Comparison of ENCODE assay signal across 1 cellular context in the genomic region with DNA sequence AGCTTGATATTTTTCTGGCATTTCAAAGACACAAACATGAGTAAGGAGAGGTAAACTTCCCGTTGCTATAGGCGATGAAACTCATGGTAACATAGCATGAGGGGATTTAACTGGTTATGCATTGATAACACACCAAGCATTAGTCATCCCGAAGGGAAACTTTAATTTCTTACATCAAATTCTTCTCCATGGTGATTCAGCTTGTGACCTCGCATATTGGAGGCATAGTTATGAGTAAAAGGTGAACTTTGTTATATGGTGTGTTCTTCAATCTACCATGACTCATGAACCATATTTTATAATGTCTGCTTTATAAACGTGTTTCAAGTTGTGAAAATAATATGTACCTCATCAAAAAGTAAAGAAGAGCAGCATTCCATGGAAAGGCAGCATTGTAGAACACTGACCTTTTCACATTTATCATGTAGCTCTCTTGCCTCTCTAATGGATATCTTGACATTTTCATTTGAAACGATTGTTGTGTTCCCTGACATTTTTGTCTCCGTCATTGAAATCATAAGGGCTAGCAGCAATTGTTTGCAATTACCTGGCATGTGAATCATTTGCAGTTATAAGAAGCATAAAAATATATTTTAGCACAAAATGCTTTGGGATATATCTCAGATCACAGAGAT.
TF ChIP-seq lines count a peak whose summit lies in the region.

No MANE protein-coding gene starts in this region.

TF ChIP-seq in H1, 55 proteins besides CTCF, POLR2A, EP300 and RAD21:
- no peak for TF ChIP-seq TCF12 (IDR thresholded peaks at IDR 0.05; ENCODE audit: low read depth, low read length)
